26 cellular contexts compared by ENCODE assay signal in the genomic region with DNA sequence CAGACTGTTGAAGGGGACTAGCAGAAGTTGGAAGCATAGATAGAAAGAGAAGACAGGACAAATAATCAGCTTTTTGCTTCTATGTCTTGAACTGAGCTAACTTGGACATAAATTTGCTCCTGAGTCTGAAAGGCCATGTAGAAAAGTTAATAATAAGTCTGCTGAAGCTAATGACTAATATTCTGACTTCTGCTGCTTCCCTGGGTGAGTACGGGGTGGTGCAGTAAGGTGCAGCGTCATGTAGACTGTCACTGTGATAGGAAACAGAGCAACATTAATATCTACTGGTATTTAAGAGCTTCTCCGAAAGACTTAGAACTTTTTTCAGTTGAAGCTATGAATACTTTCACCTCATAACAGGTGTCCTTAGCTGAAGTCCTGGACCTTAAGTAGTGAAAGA.
"Had no signal": no experiment of that assay in that cellular context is flagged by ENCODE, and none has a peak within 500 bp of the region (broad histone marks: within the 10 kb centered on the region; RNA-seq: fewer than 3 reads in every experiment).

No MANE protein-coding gene starts in this region.

- DNase-seq: activated CD4-positive, alpha-beta T cell treated with anti-CD3 and anti-CD28 coated beads for 36 hours; activated CD4-positive, CD25-positive, alpha-beta regulatory T cell; activated CD8-positive, alpha-beta memory T cell treated with anti-CD3 and anti-CD28 coated beads, Interleukin-2, amount 10 ng/mL, durations not matched to agents 7 days and 5 days; activated CD8-positive, alpha-beta T cell treated with anti-CD3 and anti-CD28 coated beads, Interleukin-2, amount 10 ng/mL, durations not matched to agents 7 days and 5 days; activated naive CD4-positive, alpha-beta T cell treated with anti-CD3 and anti-CD28 coated beads for 36 hours; activated naive CD8-positive, alpha-beta T cell treated with anti-CD3 and anti-CD28 coated beads, Interleukin-2, amount 10 ng/mL, durations not matched to agents 7 days and 5 days; activated T-cell treated with anti-CD3 and anti-CD28 coated beads, Interleukin-2, amount 50 U/mL, for 48 hours; amniotic stem cell; caudate nucleus; endodermal cell; foreskin fibroblast; kidney glomerular epithelial cell; left lung; mesendoderm; mucosa of descending colon; right cardiac atrium; spleen; stimulated activated naive CD4-positive, alpha-beta T cell; T-helper 1 cell; tibial artery had no signal

- H3K9me3 ChIP-seq: left lung, mucosa of descending colon, suprapubic skin, tibial artery had no signal

- H3K9me3 Mint-ChIP-seq: natural killer cell treated with Interleukin-12 subunit alpha and Interleukin-12 subunit beta and Interleukin-15 and Interleukin-18, amount 100 ng/mL, for 72 hours had no signal

- H3K36me3 Mint-ChIP-seq: activated CD8-positive, alpha-beta memory T cell treated with anti-CD3 and anti-CD28 coated beads, Interleukin-2, amount 10 ng/mL, durations not matched to agents 7 days and 5 days; natural killer cell treated with Interleukin-12 subunit alpha and Interleukin-12 subunit beta and Interleukin-15 and Interleukin-18, amount 100 ng/mL, for 72 hours had no signal

- H3K27me3 Mint-ChIP-seq: activated CD4-positive, alpha-beta T cell treated with anti-CD3 and anti-CD28 coated beads for 36 hours; activated CD8-positive, alpha-beta memory T cell treated with anti-CD3 and anti-CD28 coated beads, Interleukin-2, amount 10 ng/mL, durations not matched to agents 7 days and 5 days had no signal

- H3K4me3 ChIP-seq: left lung, lung, mucosa of descending colon, spleen, suprapubic skin, tibial artery had no signal

- H3K27ac ChIP-seq: left lung, spleen, suprapubic skin, tibial artery had no signal

- H3K4me1 ChIP-seq: tibial artery had no signal

- H3K27ac Mint-ChIP-seq: activated CD4-positive, alpha-beta T cell treated with anti-CD3 and anti-CD28 coated beads for 36 hours; activated CD8-positive, alpha-beta memory T cell treated with anti-CD3 and anti-CD28 coated beads, Interleukin-2, amount 10 ng/mL, durations not matched to agents 7 days and 5 days; activated CD8-positive, alpha-beta T cell treated with anti-CD3 and anti-CD28 coated beads, Interleukin-2, amount 10 ng/mL, durations not matched to agents 7 days and 5 days; activated naive CD4-positive, alpha-beta T cell treated with anti-CD3 and anti-CD28 coated beads for 36 hours; activated naive CD8-positive, alpha-beta T cell treated with anti-CD3 and anti-CD28 coated beads, Interleukin-2, amount 10 ng/mL, durations not matched to agents 7 days and 5 days; activated T-helper 2 cell treated with anti-CD3 and anti-CD28 coated beads, Interferon-gamma antibody, Interleukin-2, Interleukin-4, amounts not matched to agents 10 μg/mL and 5 μg/mL and 100 μg/mL, durations not matched to agents 14 hours and 24 hours and 36 hours; endodermal cell; natural killer cell treated with Interleukin-12 subunit alpha and Interleukin-12 subunit beta and Interleukin-15 and Interleukin-18, amount 100 ng/mL, for 72 hours; T-helper 2 cell treated with Interferon-gamma antibody and Interleukin-4, amounts not matched to agents 5 μg/mL and 100 μg/mL, for 36 hours had no signal

- H3K4me1 Mint-ChIP-seq: activated CD8-positive, alpha-beta memory T cell treated with anti-CD3 and anti-CD28 coated beads, Interleukin-2, amount 10 ng/mL, durations not matched to agents 7 days and 5 days; activated naive CD8-positive, alpha-beta T cell treated with anti-CD3 and anti-CD28 coated beads, Interleukin-2, amount 10 ng/mL, durations not matched to agents 7 days and 5 days; endodermal cell had no signal

- ATAC-seq: activated CD4-positive, alpha-beta T cell treated with anti-CD3 and anti-CD28 coated beads for 36 hours; activated CD8-positive, alpha-beta memory T cell treated with anti-CD3 and anti-CD28 coated beads, Interleukin-2, amount 10 ng/mL, durations not matched to agents 7 days and 5 days; activated CD8-positive, alpha-beta T cell treated with anti-CD3 and anti-CD28 coated beads, Interleukin-2, amount 10 ng/mL, durations not matched to agents 7 days and 5 days; esophagus mucosa; left lung; mucosa of descending colon; natural killer cell treated with Interleukin-12 subunit alpha and Interleukin-12 subunit beta and Interleukin-15 and Interleukin-18, amount 100 ng/mL, for 72 hours; right cardiac atrium had no signal

- H3K36me3 ChIP-seq: left lung, spleen, suprapubic skin, tibial artery had no signal

- H3K27me3 ChIP-seq: left lung, spleen, suprapubic skin, tibial artery had no signal

- H3K4me3 Mint-ChIP-seq: activated CD4-positive, alpha-beta T cell treated with anti-CD3 and anti-CD28 coated beads for 36 hours; activated CD8-positive, alpha-beta memory T cell treated with anti-CD3 and anti-CD28 coated beads, Interleukin-2, amount 10 ng/mL, durations not matched to agents 7 days and 5 days; activated CD8-positive, alpha-beta T cell treated with anti-CD3 and anti-CD28 coated beads, Interleukin-2, amount 10 ng/mL, durations not matched to agents 7 days and 5 days; activated naive CD4-positive, alpha-beta T cell treated with anti-CD3 and anti-CD28 coated beads for 36 hours; activated naive CD8-positive, alpha-beta T cell treated with anti-CD3 and anti-CD28 coated beads, Interleukin-2, amount 10 ng/mL, durations not matched to agents 7 days and 5 days; endodermal cell; natural killer cell treated with Interleukin-12 subunit alpha and Interleukin-12 subunit beta and Interleukin-15 and Interleukin-18, amount 100 ng/mL, for 72 hours; T-helper 2 cell treated with Interferon-gamma antibody and Interleukin-4, amounts not matched to agents 5 μg/mL and 100 μg/mL, for 36 hours had no signal
